In the genomic region with DNA sequence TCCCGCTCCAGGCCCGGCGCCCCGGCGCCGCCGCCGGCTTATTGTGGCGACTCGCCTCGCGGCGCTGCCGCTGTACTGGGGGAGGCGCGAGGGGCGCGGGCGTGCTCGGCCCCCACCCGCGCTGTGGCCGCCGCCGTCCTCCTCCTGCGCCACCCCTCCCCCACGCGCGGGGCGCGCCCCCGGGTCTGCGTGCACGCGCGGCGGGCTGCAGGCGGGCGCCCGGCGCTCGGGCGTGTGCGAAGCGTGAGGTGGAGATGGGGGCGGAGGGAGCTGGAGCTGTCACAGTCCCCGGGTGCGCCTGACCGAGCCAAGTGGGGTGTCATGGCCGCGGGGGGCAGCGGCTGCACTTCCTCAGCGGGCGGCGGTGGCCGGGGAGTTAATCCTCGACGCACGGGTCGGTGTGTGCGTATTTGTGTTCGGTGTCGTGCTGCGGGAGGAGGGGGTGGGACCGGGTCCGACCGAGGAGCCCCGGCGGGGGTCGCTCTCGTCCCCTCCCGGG, we compare ENCODE assay signal across 8 cellular contexts. TPM values are rescaled to one million over a fixed set of nuclear protein-coding genes. Genes with fewer than 3 reads are reported as not detected.
DNase-seq lines count a peak whose midpoint lies in the region; ATAC-seq and TF ChIP-seq lines count a peak whose summit lies in the region.

No MANE protein-coding gene starts in this region.

- H3K9ac ChIP-seq in endodermal cell (ENCODE audit: extremely low read depth, low read length, poor library complexity, severe bottlenecking): peak overlapping the region; percentile 71

- no peaks in the 10 kb centered on the region; the same call in 1 of the 2 replicates for H3K36me3 ChIP-seq in BE2C
- H3K36me3 ChIP-seq in endodermal cell (ENCODE audit: control insufficient read depth, insufficient read depth, low read length): no peaks in the 10 kb centered on the region
- H3K36me3 ChIP-seq in mesodermal cell (ENCODE audit: control insufficient read depth, insufficient read depth, low read length): no peaks in the 10 kb centered on the region

- H3K9me3 ChIP-seq in BE2C (no peaks in the 10 kb centered on the region), endodermal cell (ENCODE audit: control insufficient read depth, low read length) (no peaks in the 10 kb centered on the region), mesodermal cell (ENCODE audit: control insufficient read depth, low read length) (no peaks in the 10 kb centered on the region)

- H3K27ac Mint-ChIP-seq in activated CD8-positive, alpha-beta memory T cell treated with anti-CD3 and anti-CD28 coated beads, Interleukin-2, amount 10 ng/mL, durations not matched to agents 7 days and 5 days: peak overlapping the region; percentile 88
- H3K27ac Mint-ChIP-seq in endodermal cell: peak overlapping the region; percentile 66

- WGBS in endodermal cell (ENCODE audit: insufficient coverage in 1 of 2, insufficient read length in 1 of 2), 2 experiments: 0% methylated on average over 16 to 72 of the region's 72 CpGs
- 0 to 1% methylated on average over 31 to 43 of the region's 72 CpGs for WGBS in mesodermal cell (ENCODE audit: insufficient coverage in 2 of 2), 2 experiments

- H3K4me1 ChIP-seq in BE2C (peaks cover 7% of the 10 kb centered on the region), endodermal cell (ENCODE audit: control insufficient read depth, insufficient read depth, low read length) (no peaks in the 10 kb centered on the region), mesodermal cell (ENCODE audit: control insufficient read depth, insufficient read depth, low read length, poor library complexity, severe bottlenecking) (peaks cover 11% of the 10 kb centered on the region)

- TF ChIP-seq CTCF in BE2C (IDR thresholded peaks at IDR 0.05; ENCODE audit: low read depth, low read length) (no peak), endodermal cell (conservative IDR thresholded peaks at IDR 0.05) (no peak)

- H3K27me3 Mint-ChIP-seq in activated CD8-positive, alpha-beta memory T cell treated with anti-CD3 and anti-CD28 coated beads, Interleukin-2, amount 10 ng/mL, durations not matched to agents 7 days and 5 days: no peaks in the 10 kb centered on the region
- peaks cover 12% of the 10 kb centered on the region for H3K27me3 Mint-ChIP-seq in endodermal cell (ENCODE audit: insufficient read depth)

- H3K4me3 Mint-ChIP-seq in activated CD8-positive, alpha-beta memory T cell treated with anti-CD3 and anti-CD28 coated beads, Interleukin-2, amount 10 ng/mL, durations not matched to agents 7 days and 5 days: peak overlapping the region; percentile 91
- peak overlapping the region; percentile 85 for H3K4me3 Mint-ChIP-seq in endodermal cell

- CTCF ChIA-PET in activated CD8-positive, alpha-beta memory T cell treated with anti-CD3 and anti-CD28 coated beads, Interleukin-2, amount 10 ng/mL, durations not matched to agents 7 days and 5 days (lab: Charles Lee): interaction anchor here (0.7 to 1.5 kb wide), 4 partner anchors 12 to 446 kb away, joined by 3 to 5 read pairs (median 3); no protein-coding TSS in a partner anchor

- ATAC-seq in GM19023 (IDR thresholded peaks at IDR 0.05; ENCODE audit: unreplicated experiment) (peak; percentile 69), HG03159 (IDR thresholded peaks at IDR 0.05; ENCODE audit: unreplicated experiment) (peak; percentile 60)
- peak; percentile 76 for ATAC-seq in activated CD8-positive, alpha-beta memory T cell treated with anti-CD3 and anti-CD28 coated beads, Interleukin-2, amount 10 ng/mL, durations not matched to agents 7 days and 5 days

- H3K4me1 Mint-ChIP-seq in activated CD8-positive, alpha-beta memory T cell treated with anti-CD3 and anti-CD28 coated beads, Interleukin-2, amount 10 ng/mL, durations not matched to agents 7 days and 5 days: peaks cover 50% of the 10 kb centered on the region
- peaks cover 24% of the 10 kb centered on the region for H3K4me1 Mint-ChIP-seq in endodermal cell

- DNase-seq in BE2C (peak; percentile 85), NCI-H748 treated with DMSO at 0.1 percent for 48 hours (lab: John Stamatoyannopoulos, UW) (peak; percentile 19), endodermal cell (peak; percentile 91)
- DNase-seq in activated CD8-positive, alpha-beta memory T cell treated with anti-CD3 and anti-CD28 coated beads, Interleukin-2, amount 10 ng/mL, durations not matched to agents 7 days and 5 days: peak; percentile 92
- DNase-seq in stimulated activated CD8-positive, alpha-beta memory T cell treated with anti-CD3 and anti-CD28 coated beads, Interleukin-15, amount 100 ng/mL, for 1 hour (ENCODE audit: low read depth): peak; percentile 59

- H3K4me3 ChIP-seq in BE2C (ENCODE audit: low read depth, low read length) (peak overlapping the region; percentile 83), endodermal cell (ENCODE audit: low read length) (peak overlapping the region; percentile 95), mesodermal cell (ENCODE audit: extremely low read depth, insufficient read depth, low read length, poor library complexity, severe bottlenecking) (peak overlapping the region; percentile 79)

- peaks cover 10% of the 10 kb centered on the region for H3K36me3 Mint-ChIP-seq in activated CD8-positive, alpha-beta memory T cell treated with anti-CD3 and anti-CD28 coated beads, Interleukin-2, amount 10 ng/mL, durations not matched to agents 7 days and 5 days
- peaks cover 11% of the 10 kb centered on the region for H3K36me3 Mint-ChIP-seq in endodermal cell (ENCODE audit: low read depth)

- H3K27me3 ChIP-seq in BE2C: no peaks in the 10 kb centered on the region
- no peaks in the 10 kb centered on the region for H3K27me3 ChIP-seq in endodermal cell (ENCODE audit: control insufficient read depth, insufficient read depth, low read length, poor library complexity, severe bottlenecking)

- H3K9me3 Mint-ChIP-seq in activated CD8-positive, alpha-beta memory T cell treated with anti-CD3 and anti-CD28 coated beads, Interleukin-2, amount 10 ng/mL, durations not matched to agents 7 days and 5 days (ENCODE audit: low read depth): no peaks in the 10 kb centered on the region
- no peaks in the 10 kb centered on the region for H3K9me3 Mint-ChIP-seq in endodermal cell

- H3K27ac ChIP-seq in endodermal cell (ENCODE audit: low read depth, low read length) (peak overlapping the region; percentile 99), mesodermal cell (ENCODE audit: low read depth, low read length, severe bottlenecking) (peak overlapping the region; percentile 90)

RNA-seq across cellular contexts. Expression of a gene that starts 0.7 kb away (rescaled TPM):
- polyA plus RNA-seq in BE2C (2012; ENCODE audit: insufficient read depth, insufficient read length, low read depth): 6.2 TPM
- 10 to 100 TPM; 27.8 to 34.0 TPM for total RNA-seq in activated CD8-positive, alpha-beta memory T cell treated with anti-CD3 and anti-CD28 coated beads, Interleukin-2, amount 10 ng/mL, durations not matched to agents 7 days and 5 days
- total RNA-seq in endodermal cell: 10 to 100 TPM; 36.9 to 43.3 TPM
- polyA plus RNA-seq in endodermal cell (2013, experiment 1 of 2): 16.6 TPM
- 19.4 TPM for polyA plus RNA-seq in endodermal cell (2013, experiment 2 of 2)
- polyA plus RNA-seq in mesodermal cell (2013, experiment 1 of 2): 10.0 TPM
- 10.3 TPM for polyA plus RNA-seq in mesodermal cell (2013, experiment 2 of 2)

Comparison
In these comparisons a context has a peak if more than half of its experiments do, and no peak if none do; other contexts are left out.
1. Peak in every context shown above with its lines: DNase-seq, ATAC-seq, H3K4me3 ChIP-seq and H3K27ac ChIP-seq.
2. DNase-seq: peak in every context shown above with its lines; median percentile 92 in activated CD8-positive, alpha-beta memory T cell treated with anti-CD3 and anti-CD28 coated beads, Interleukin-2, amount 10 ng/mL, durations not matched to agents 7 days and 5 days; 91 in endodermal cell; 85 in BE2C; 59 in stimulated activated CD8-positive, alpha-beta memory T cell treated with anti-CD3 and anti-CD28 coated beads, Interleukin-15, amount 100 ng/mL, for 1 hour; 19 in NCI-H748 treated with DMSO at 0.1 percent for 48 hours.